Comparison of ENCODE assay signal across 15 cellular contexts in the genomic region with DNA sequence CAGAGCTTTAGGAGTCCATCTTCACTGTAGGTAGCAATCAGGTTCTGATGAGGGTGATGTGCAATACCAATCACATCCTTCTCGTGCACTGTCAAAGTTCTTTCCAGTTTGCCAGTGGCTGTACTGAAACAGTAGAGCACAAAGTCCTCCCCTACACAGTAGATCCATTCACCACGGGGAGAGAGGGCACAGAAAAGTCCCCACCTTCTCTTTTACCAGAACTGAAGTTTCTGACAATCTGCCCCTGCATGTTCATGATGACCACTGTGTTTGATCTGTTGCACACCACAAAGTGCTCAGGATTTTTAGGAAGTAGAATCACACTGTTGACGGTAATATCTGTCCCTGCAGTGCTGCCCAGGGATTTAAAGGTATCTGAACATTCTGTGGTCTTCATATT. TPM values are rescaled to one million over a fixed set of nuclear protein-coding genes. Genes with fewer than 3 reads are reported as not detected.
"Had no signal": no experiment of that assay in that cellular context is flagged by ENCODE, and none has a peak within 500 bp of the region (broad histone marks: within the 10 kb centered on the region; RNA-seq: fewer than 3 reads in every experiment).

No MANE protein-coding gene starts in this region.

RNA-seq across cellular contexts. Expression of a gene that starts 40.4 kb away (rescaled TPM):
- total RNA-seq: activated CD4-positive, alpha-beta memory T cell treated with anti-CD3 and anti-CD28 coated beads, Interleukin-2, amount 10 ng/mL, durations not matched to agents 7 days and 5 days; activated CD4-positive, alpha-beta T cell treated with anti-CD3 and anti-CD28 coated beads for 36 hours; activated CD4-positive, alpha-beta T cell treated with anti-CD3 and anti-CD28 coated beads, Interleukin-2, amount 10 ng/mL, durations not matched to agents 7 days and 5 days; activated CD8-positive, alpha-beta memory T cell treated with anti-CD3 and anti-CD28 coated beads, Interleukin-2, amount 10 ng/mL, durations not matched to agents 7 days and 5 days; activated CD8-positive, alpha-beta T cell treated with anti-CD3 and anti-CD28 coated beads, Interleukin-2, amount 10 ng/mL, durations not matched to agents 7 days and 5 days; activated naive CD8-positive, alpha-beta T cell treated with anti-CD3 and anti-CD28 coated beads, Interleukin-2, amount 10 ng/mL, durations not matched to agents 7 days and 5 days; activated T-helper 2 cell treated with anti-CD3 and anti-CD28 coated beads, Interferon-gamma antibody, Interleukin-2, Interleukin-4, amounts not matched to agents 10 μg/mL and 5 μg/mL and 100 μg/mL, durations not matched to agents 14 hours and 24 hours and 36 hours; ascending aorta; body of pancreas; breast epithelium; cardiac muscle cell; chondrocyte; T-helper 1 cell treated with Interleukin-12 subunit alpha and Interleukin-12 subunit beta and Interleukin-4 antibody, amounts not matched to agents 30 ng/mL and 1 ng/mL, for 36 hours; T-helper 2 cell treated with Interferon-gamma antibody and Interleukin-4, amounts not matched to agents 100 ng/mL and 5 ng/mL, for 36 hours had no signal
- polyA plus RNA-seq: adipose tissue, cardiac muscle cell had no signal
